Comparison of ENCODE assay signal across 20 cellular contexts in the genomic region with DNA sequence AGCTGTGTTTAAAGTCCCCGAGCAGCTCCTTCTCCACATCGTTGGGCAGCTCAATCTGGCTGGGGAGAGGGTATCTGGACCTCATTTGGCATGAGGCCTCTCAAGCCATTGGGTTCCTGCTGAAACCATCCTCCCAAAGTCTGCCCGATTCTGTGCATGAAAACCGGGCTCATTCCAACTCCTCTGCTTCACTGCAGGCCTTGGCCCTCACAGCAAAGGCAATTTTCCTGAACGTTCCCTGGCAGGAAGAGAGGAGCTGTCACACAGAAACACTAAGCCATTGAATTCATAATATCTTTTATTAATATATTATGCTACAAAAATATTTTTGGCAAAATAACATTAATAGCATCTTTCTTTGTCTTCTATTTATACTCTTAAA.
A peak's percentile ranks its signal among the peaks of the same experiment; 100 is the strongest.
DNase-seq lines count a peak whose midpoint lies in the region; ATAC-seq and TF ChIP-seq lines count a peak whose summit lies in the region.
"Had no signal": no experiment of that assay in that cellular context is flagged by ENCODE, and none has a peak within 500 bp of the region (broad histone marks: within the 10 kb centered on the region; RNA-seq: fewer than 3 reads in every experiment).

No MANE protein-coding gene starts in this region.

- peaks cover 25% of the 10 kb centered on the region for H3K4me1 Mint-ChIP-seq in brain
- H3K4me1 Mint-ChIP-seq: CD4-positive, CD25-positive, alpha-beta regulatory T cell; GM23338 had no signal

- TF ChIP-seq CTCF in brain (conservative IDR thresholded peaks at IDR 0.05) (no peak), sigmoid colon (IDR thresholded peaks at IDR 0.05) (no peak)

- TF ChIP-seq POLR2A in sigmoid colon (IDR thresholded peaks at IDR 0.05): no peak

- DNase-seq in Ammon's horn (ENCODE audit: low spot score) (peak; percentile 24), mesenteric fat pad (ENCODE audit: low spot score) (peak; percentile 45), sigmoid colon (peak; percentile 21), GM03348 (ENCODE audit: low spot score) (no peak)
- DNase-seq: CD4-positive, CD25-positive, alpha-beta regulatory T cell; H9; Karpas-422; NCI-H1092 treated with DMSO at 0.1 percent for 48 hours; NCI-H1436 treated with DMSO at 0.1 percent for 48 hours; NCI-H187 treated with DMSO at 0.1 percent for 48 hours; NCI-H2107; NCI-H524; NCI-H748 treated with DMSO at 0.1 percent for 48 hours; SIG-M5 had no signal

- no peak overlapping the region for H3K27ac ChIP-seq in sigmoid colon
- H3K27ac ChIP-seq: BLaER1, SK-N-MC had no signal

- no peaks in the 10 kb centered on the region for H3K36me3 ChIP-seq in sigmoid colon
- H3K36me3 ChIP-seq: BLaER1 had no signal

- H3K27me3 Mint-ChIP-seq in brain: no peaks in the 10 kb centered on the region

- no peaks in the 10 kb centered on the region for H3K9me3 ChIP-seq in sigmoid colon
- H3K9me3 ChIP-seq: BLaER1 had no signal

- intact Hi-C loops in sigmoid colon (cut with DNase I): no loop called here

- no peaks in the 10 kb centered on the region for H3K9me3 Mint-ChIP-seq in brain
- H3K9me3 Mint-ChIP-seq: CD4-positive, CD25-positive, alpha-beta regulatory T cell; GM23338; H9 had no signal

- H3K4me1 ChIP-seq in sigmoid colon: peaks cover 0 to 16% (median 13%) of the 10 kb centered on the region in 4 donors

- H3K27me3 ChIP-seq in sigmoid colon: no peaks in the 10 kb centered on the region
- H3K27me3 ChIP-seq: BLaER1 had no signal

- no peaks in the 10 kb centered on the region for H3K36me3 Mint-ChIP-seq in brain
- H3K36me3 Mint-ChIP-seq: CD4-positive, CD25-positive, alpha-beta regulatory T cell had no signal

- H3K27ac Mint-ChIP-seq in brain: peak overlapping the region; percentile 1 to 70 (median 67)
- H3K27ac Mint-ChIP-seq: GM23338, H9 had no signal

- H3K4me3 Mint-ChIP-seq in brain: no peak overlapping the region
- H3K4me3 Mint-ChIP-seq: CD4-positive, CD25-positive, alpha-beta regulatory T cell; GM23338; H9 had no signal

- no peak for TF ChIP-seq EP300 in sigmoid colon (IDR thresholded peaks at IDR 0.05)

- WGBS in sigmoid colon, 2 donors: 85 to 93% methylated on average over 5 of the region's 5 CpGs

- no peak overlapping the region for H3K4me3 ChIP-seq in sigmoid colon
- H3K4me3 ChIP-seq: BLaER1, GM23338, SK-N-MC had no signal

- no peak for ATAC-seq in activated CD4-positive, CD25-positive, alpha-beta regulatory T cell treated with anti-CD3 and anti-CD28 coated beads, Interleukin-2, amount 50 U/mL, for 24 hours
- ATAC-seq in HG02973 (IDR thresholded peaks at IDR 0.05; ENCODE audit: unreplicated experiment): no peak
